Comparison of ENCODE assay signal across 8 cellular contexts in genomic region chr6:30169658-30170614, GRCh38. TPM values are rescaled to one million over a fixed set of nuclear protein-coding genes. Genes with fewer than 3 reads are reported as not detected.
DNase-seq lines count a peak whose midpoint lies in the region; ATAC-seq, FAIRE-seq and TF ChIP-seq lines count a peak whose summit lies in the region.

No MANE protein-coding gene starts in this region.

- POLR2A ChIA-PET in A549 (lab: Yijun Ruan, JAX), result no interaction called here
- POLR2A ChIA-PET in activated CD8-positive, alpha-beta T cell treated with anti-CD3 and anti-CD28 coated beads, Interleukin-2, amount 10 ng/mL, durations not matched to agents 7 days and 5 days (lab: Charles Lee), result no interaction called here

- no peak overlapping the region for H3K4me3 Mint-ChIP-seq in activated CD8-positive, alpha-beta T cell treated with anti-CD3 and anti-CD28 coated beads, Interleukin-2, amount 10 ng/mL, durations not matched to agents 7 days and 5 days

- H3K9me3 ChIP-seq in A549 (no peaks in the 10 kb centered on the region), heart left ventricle (no peaks in the 10 kb centered on the region)

- H3K4me1 ChIP-seq in A549 (no peaks in the 10 kb centered on the region), heart left ventricle (peaks cover 0 to 9% (median 0%) of the 10 kb centered on the region in 12 donors)

- 35% methylated on average over 7 of the region's 7 CpGs for WGBS in A549 (ENCODE audit: missing lambda C conversion rate)
- WGBS in heart left ventricle, 4 donors, result 27 to 29% (median 28%) methylated on average over 7 of the region's 7 CpGs

- no peak for TF ChIP-seq POLR2A in A549 (IDR thresholded peaks at IDR 0.05; ENCODE audit: low read length)
- no peak for TF ChIP-seq POLR2A in heart left ventricle (IDR thresholded peaks at IDR 0.05)

- no peaks in the 10 kb centered on the region for H3K9me3 Mint-ChIP-seq in activated CD8-positive, alpha-beta T cell treated with anti-CD3 and anti-CD28 coated beads, Interleukin-2, amount 10 ng/mL, durations not matched to agents 7 days and 5 days (ENCODE audit: insufficient read depth)

- H3K27me3 ChIP-seq in heart left ventricle, result peaks cover 10 to 81% (median 41%) of the 10 kb centered on the region in 9 donors

- DNase-seq in A549 (ENCODE audit: low read depth in 1 of 2, low spot score in 1 of 2) (peak; percentile 33 to 45), GF-D8 (lab: John Stamatoyannopoulos, UW) (peak; percentile 22), NCI-H1930 (lab: John Stamatoyannopoulos, UW) (peak; percentile 14 to 41), heart left ventricle (no peak), skeletal muscle cell (ENCODE audit: low read depth) (peak; percentile 23)
- peak; percentile 38 for DNase-seq in activated CD8-positive, alpha-beta T cell treated with anti-CD3 and anti-CD28 coated beads, Interleukin-2, amount 10 ng/mL, durations not matched to agents 7 days and 5 days

- H3K36me3 Mint-ChIP-seq in activated CD8-positive, alpha-beta T cell treated with anti-CD3 and anti-CD28 coated beads, Interleukin-2, amount 10 ng/mL, durations not matched to agents 7 days and 5 days (ENCODE audit: low read depth), result no peaks in the 10 kb centered on the region

- TF ChIP-seq EP300 in A549 (IDR thresholded peaks at IDR 0.05), result no peak

- no peak overlapping the region for H3K27ac Mint-ChIP-seq in activated CD8-positive, alpha-beta T cell treated with anti-CD3 and anti-CD28 coated beads, Interleukin-2, amount 10 ng/mL, durations not matched to agents 7 days and 5 days

- FAIRE-seq in A549 (lab: Jason Lieb, UNC), result no peak

- intact Hi-C loops in heart left ventricle (cut with DNase I), result loop anchor here in 4 of 10 donors (2.0 to 5.0 kb wide), 4 partner anchors 67 to 323 kb away; no protein-coding TSS in a partner anchor

- CTCF ChIA-PET in A549 (lab: Yijun Ruan, JAX), result interaction anchor here (0.7 to 2.2 kb wide), 9 partner anchors 36 to 309 kb away, joined by 3 to 16 read pairs (median 4); no protein-coding TSS in a partner anchor
- CTCF ChIA-PET in activated CD8-positive, alpha-beta T cell treated with anti-CD3 and anti-CD28 coated beads, Interleukin-2, amount 10 ng/mL, durations not matched to agents 7 days and 5 days (lab: Charles Lee), result interaction anchor here (0.7 to 2.2 kb wide), 3 partner anchors 13 to 66 kb away, joined by 3 to 24 read pairs (median 13); no protein-coding TSS in a partner anchor

- ATAC-seq in A549 (peak; percentile 89 to 97; a peak in 5 of 6 replicates), heart left ventricle (peak in 3 of 4 donors; percentile 66 to 71 (median 68)), GM19452 (IDR thresholded peaks at IDR 0.05; ENCODE audit: unreplicated experiment) (no peak), HG02852 (IDR thresholded peaks at IDR 0.05; ENCODE audit: unreplicated experiment) (no peak)
- peak; percentile 82 for ATAC-seq in activated CD8-positive, alpha-beta T cell treated with anti-CD3 and anti-CD28 coated beads, Interleukin-2, amount 10 ng/mL, durations not matched to agents 7 days and 5 days

- H3K27ac ChIP-seq in A549 (no peak overlapping the region), heart left ventricle (no peak overlapping the region)

- no peak overlapping the region for H3K4me2 ChIP-seq in A549

- TF ChIP-seq RAD21 in A549 (conservative IDR thresholded peaks at IDR 0.05 in 1 of 2, IDR thresholded peaks at IDR 0.05 in 1 of 2), result peak; percentile 77 to 81

- H3K27me3 Mint-ChIP-seq in activated CD8-positive, alpha-beta T cell treated with anti-CD3 and anti-CD28 coated beads, Interleukin-2, amount 10 ng/mL, durations not matched to agents 7 days and 5 days (ENCODE audit: low read depth), result peaks cover 51% of the 10 kb centered on the region

- H3K4me3 ChIP-seq in A549 (no peak overlapping the region), heart left ventricle (no peak overlapping the region), skeletal muscle cell (ENCODE audit: low read depth, low read length) (no peak overlapping the region)

- H3K4me1 Mint-ChIP-seq in activated CD8-positive, alpha-beta T cell treated with anti-CD3 and anti-CD28 coated beads, Interleukin-2, amount 10 ng/mL, durations not matched to agents 7 days and 5 days (ENCODE audit: low read depth), result peaks cover 29% of the 10 kb centered on the region

- no peaks in the 10 kb centered on the region for H3K36me3 ChIP-seq in heart left ventricle

- TF ChIP-seq CTCF in A549 (IDR thresholded peaks at IDR 0.05) (peak; percentile 69), heart left ventricle (IDR thresholded peaks at IDR 0.05) (peak; percentile 54 to 79 (median 68))

TF ChIP-seq in A549, 52 proteins besides CTCF, POLR2A, EP300 and RAD21:
- TF ChIP-seq EHMT2 (IDR thresholded peaks at IDR 0.05; ENCODE audit: low read depth), result no peak
- no peak for TF ChIP-seq FOSB (CRISPR knock-in tag; IDR thresholded peaks at IDR 0.05)
- no peak for TF ChIP-seq RCOR1 (IDR thresholded peaks at IDR 0.05; ENCODE audit: low read depth, low read length)
- peak; percentile 74 for TF ChIP-seq SMC3 (IDR thresholded peaks at IDR 0.05)
- TF ChIP-seq PBX3 (IDR thresholded peaks at IDR 0.05), result no peak
- TF ChIP-seq CHD4 (IDR thresholded peaks at IDR 0.05; ENCODE audit: borderline replicate concordance), result no peak
- no peak for TF ChIP-seq ZC3H11A (IDR thresholded peaks at IDR 0.05)

RNA-seq across cellular contexts. Expression of gene TRIM15, which starts 6.6 kb away (rescaled TPM):
- polyA plus RNA-seq in A549 (2011; rRNA removed), result 0.08 and 0.37 TPM in 2 replicates
- 0.01 and 0.04 TPM in 2 replicates for polyA plus RNA-seq in A549 (2012; cell fraction: cytosol; rRNA removed)
- 0.01 and 0.11 TPM in 2 replicates for polyA plus RNA-seq in A549 (2012; cell fraction: nucleus; rRNA removed)
- polyA plus RNA-seq in A549 (2017; fragmentation: RNase III; extraction: RNeasy Plus Mini Kit Qiagen cat#74134 plus additional on column Dnase treatment), result 0.04 to 0.09 TPM (median 0.08 TPM) in 3 replicates
- polyA minus RNA-seq in A549 (2011; rRNA and poly(A)+ RNA removed), result not detected in 2 replicates
- not detected for total RNA-seq in activated CD8-positive, alpha-beta T cell treated with anti-CD3 and anti-CD28 coated beads, Interleukin-2, amount 10 ng/mL, durations not matched to agents 7 days and 5 days
- not detected for total RNA-seq in heart left ventricle
- not detected for polyA plus RNA-seq in heart left ventricle

RNA-seq across cellular contexts. Expression of gene TRIM10, which starts 8.9 kb away (rescaled TPM):
- 0.09 and 0.12 TPM in 2 replicates for polyA plus RNA-seq in A549 (2011; rRNA removed)
- polyA plus RNA-seq in A549 (2012; cell fraction: cytosol; rRNA removed), result not detected in 2 replicates
- polyA plus RNA-seq in A549 (2012; cell fraction: nucleus; rRNA removed), result 0.02 TPM in 1 of 2 replicates, not detected in the other
- 0.03 TPM in 2 of 3 replicates, not detected in the other for polyA plus RNA-seq in A549 (2017; fragmentation: RNase III; extraction: RNeasy Plus Mini Kit Qiagen cat#74134 plus additional on column Dnase treatment)
- polyA minus RNA-seq in A549 (2011; rRNA and poly(A)+ RNA removed), result 0.15 TPM in 1 of 2 replicates, not detected in the other
- total RNA-seq in activated CD8-positive, alpha-beta T cell treated with anti-CD3 and anti-CD28 coated beads, Interleukin-2, amount 10 ng/mL, durations not matched to agents 7 days and 5 days, result not detected
- not detected for total RNA-seq in heart left ventricle
- polyA plus RNA-seq in heart left ventricle, result not detected

RNA-seq across cellular contexts. Expression of gene TRIM40, which starts 34.0 kb away (rescaled TPM):
- polyA plus RNA-seq in A549 (2011; rRNA removed) (0.05 and 0.07 TPM in 2 replicates), A549 (2017; fragmentation: RNase III; extraction: RNeasy Plus Mini Kit Qiagen cat#74134 plus additional on column Dnase treatment) (0.05 TPM in 1 of 3 replicates, not detected in the others), heart left ventricle (not detected)
- polyA plus RNA-seq in A549 (2012; cell fraction: cytosol; rRNA removed), result not detected in 2 replicates
- polyA plus RNA-seq in A549 (2012; cell fraction: nucleus; rRNA removed), result not detected in 2 replicates
- polyA minus RNA-seq in A549 (2011; rRNA and poly(A)+ RNA removed), result not detected in 2 replicates
- total RNA-seq in activated CD8-positive, alpha-beta T cell treated with anti-CD3 and anti-CD28 coated beads, Interleukin-2, amount 10 ng/mL, durations not matched to agents 7 days and 5 days, result not detected
- total RNA-seq in heart left ventricle, result not detected

RNA-seq across cellular contexts. Expression of gene TRIM26, which starts 43.3 kb away (rescaled TPM):
- 23.3 and 30.4 TPM in 2 replicates for polyA plus RNA-seq in A549 (2011; rRNA removed)
- 23.0 and 23.2 TPM in 2 replicates for polyA plus RNA-seq in A549 (2012; cell fraction: cytosol; rRNA removed)
- 31.4 and 38.2 TPM in 2 replicates for polyA plus RNA-seq in A549 (2012; cell fraction: nucleus; rRNA removed)
- polyA plus RNA-seq in A549 (2017; fragmentation: RNase III; extraction: RNeasy Plus Mini Kit Qiagen cat#74134 plus additional on column Dnase treatment), result 28.2 to 31.1 TPM (median 30.4 TPM) in 3 replicates
- polyA minus RNA-seq in A549 (2011; rRNA and poly(A)+ RNA removed), result 27.5 and 32.3 TPM in 2 replicates
- 10 to 100 TPM; 78.0 to 86.4 TPM for total RNA-seq in activated CD8-positive, alpha-beta T cell treated with anti-CD3 and anti-CD28 coated beads, Interleukin-2, amount 10 ng/mL, durations not matched to agents 7 days and 5 days
- 10 to 100 TPM; 19.1 to 37.4 (median 24.5) TPM for total RNA-seq in heart left ventricle
- 10 to 100 TPM; 15.1 to 31.8 TPM for polyA plus RNA-seq in heart left ventricle

RNA-seq across cellular contexts. Expression of gene TRIM31, which starts 57.0 kb away (rescaled TPM):
- polyA plus RNA-seq in A549 (2011; rRNA removed) (2.9 and 4.0 TPM in 2 replicates), A549 (2017; fragmentation: RNase III; extraction: RNeasy Plus Mini Kit Qiagen cat#74134 plus additional on column Dnase treatment) (3.1 to 3.3 TPM (median 3.2 TPM) in 3 replicates), heart left ventricle (not detected)
- polyA plus RNA-seq in A549 (2012; cell fraction: cytosol; rRNA removed), result 0.74 and 0.76 TPM in 2 replicates
- polyA plus RNA-seq in A549 (2012; cell fraction: nucleus; rRNA removed), result 1.1 and 1.6 TPM in 2 replicates
- polyA minus RNA-seq in A549 (2011; rRNA and poly(A)+ RNA removed), result 0.73 and 2.1 TPM in 2 replicates
- total RNA-seq in activated CD8-positive, alpha-beta T cell treated with anti-CD3 and anti-CD28 coated beads, Interleukin-2, amount 10 ng/mL, durations not matched to agents 7 days and 5 days, result not detected
- total RNA-seq in heart left ventricle, result not detected

Comparison
In these comparisons a context has a peak if more than half of its experiments do, and no peak if none do; other contexts are left out.
1. ATAC-seq: peak in A549 (2 of 2), activated CD8-positive, alpha-beta T cell treated with anti-CD3 and anti-CD28 coated beads, Interleukin-2, amount 10 ng/mL, durations not matched to agents 7 days and 5 days (single experiment) and heart left ventricle (3 of 4); none in GM19452 (single experiment) and HG02852 (single experiment).
2. DNase-seq: peak in A549 (2 of 2), GF-D8 (single experiment), NCI-H1930 (2 of 2), activated CD8-positive, alpha-beta T cell treated with anti-CD3 and anti-CD28 coated beads, Interleukin-2, amount 10 ng/mL, durations not matched to agents 7 days and 5 days (single experiment) and skeletal muscle cell (single experiment); none in heart left ventricle (0 of 5).